9 cellular contexts compared by ENCODE assay signal in the genomic region with DNA sequence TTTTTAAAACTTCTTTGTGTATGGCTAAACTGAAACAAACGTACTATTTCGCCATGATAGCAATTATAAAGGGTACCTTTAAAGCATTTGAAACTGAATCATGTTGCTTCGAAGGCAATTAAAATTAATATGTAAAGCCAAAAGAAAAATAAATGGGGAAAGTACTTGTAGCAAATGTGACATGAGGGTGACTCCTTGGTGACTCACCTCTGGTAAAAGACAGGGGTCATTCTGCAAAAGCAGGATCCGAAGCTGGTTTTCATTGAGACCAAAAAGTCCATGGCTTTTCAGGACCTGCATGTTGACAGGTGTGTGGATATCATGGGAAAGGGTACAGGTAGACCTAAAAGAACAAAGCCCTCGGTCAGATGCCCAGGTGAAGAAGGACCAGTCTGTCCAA. TPM values are rescaled to one million over a fixed set of nuclear protein-coding genes. Genes with fewer than 3 reads are reported as not detected.
A peak's percentile ranks its signal among the peaks of the same experiment; 100 is the strongest.
DNase-seq lines count a peak whose midpoint lies in the region; ATAC-seq and TF ChIP-seq lines count a peak whose summit lies in the region.
"Had no signal": no experiment of that assay in that cellular context is flagged by ENCODE, and none has a peak within 500 bp of the region (broad histone marks: within the 10 kb centered on the region; RNA-seq: fewer than 3 reads in every experiment).

No MANE protein-coding gene starts in this region.

- peaks cover 0 to 28% (median 21%) of the 10 kb centered on the region in 9 donors for H3K4me1 ChIP-seq in heart right ventricle
- H3K4me1 ChIP-seq in thyroid gland, result peaks cover 25 to 26% of the 10 kb centered on the region in 2 donors
- peaks cover 0 to 26% (median 12%) of the 10 kb centered on the region in 12 donors for H3K4me1 ChIP-seq in heart left ventricle

- no peak for ATAC-seq in heart right ventricle
- no peak for ATAC-seq in heart left ventricle
- no peak for ATAC-seq in HG03520 (IDR thresholded peaks at IDR 0.05; ENCODE audit: unreplicated experiment)

- peak overlapping the region in 7 of 10 donors; percentile 54 to 88 (median 70) for H3K4me3 ChIP-seq in heart right ventricle
- H3K4me3 ChIP-seq in epithelial cell of proximal tubule (ENCODE audit: low read depth, low read length), result peak overlapping the region; percentile 74
- H3K4me3 ChIP-seq in thyroid gland (replicated peaks in 1 of 3), result no peak overlapping the region
- peak overlapping the region in 5 of 12 donors; percentile 46 to 91 (median 74) for H3K4me3 ChIP-seq in heart left ventricle

- intact Hi-C loops in heart right ventricle (cut with DNase I), result loop anchor here in 1 of 10 donors (5.0 kb wide), 1 partner anchor 38 kb away; no protein-coding TSS in a partner anchor
- intact Hi-C loops in cardiac septum (cut with DNase I), result no loop called here
- intact Hi-C loops in thyroid gland (cut with DNase I), result no loop called here
- intact Hi-C loops in heart left ventricle (cut with DNase I), result loop anchor here in 1 of 10 donors (5.0 kb wide), 1 partner anchor 38 kb away; no protein-coding TSS in a partner anchor

- peaks cover 0 to 52% (median 0%) of the 10 kb centered on the region in 9 donors for H3K36me3 ChIP-seq in heart right ventricle
- peaks cover 0 to 1% of the 10 kb centered on the region in 2 donors for H3K36me3 ChIP-seq in thyroid gland
- H3K36me3 ChIP-seq in heart left ventricle, result peaks cover 0 to 44% (median 14%) of the 10 kb centered on the region in 9 donors

- TF ChIP-seq POLR2A in thyroid gland (IDR thresholded peaks at IDR 0.05) (no peak), heart left ventricle (IDR thresholded peaks at IDR 0.05) (no peak)

- H3K27ac ChIP-seq in heart right ventricle (peak overlapping the region in 5 of 10 donors; percentile 74 to 91 (median 83)), VCaP (peak overlapping the region; percentile 91; the same call in 1 of the 2 replicates), thyroid gland (peak overlapping the region; percentile 80 to 93 (median 80)), heart left ventricle (peak overlapping the region in 4 of 12 donors; percentile 83 to 88 (median 86))

- TF ChIP-seq CTCF in heart right ventricle (IDR thresholded peaks at IDR 0.05) (no peak), VCaP (conservative IDR thresholded peaks at IDR 0.05) (no peak), epithelial cell of proximal tubule (conservative IDR thresholded peaks at IDR 0.05; ENCODE audit: low read depth, low read length) (no peak), thyroid gland (IDR thresholded peaks at IDR 0.05) (no peak), heart left ventricle (IDR thresholded peaks at IDR 0.05) (no peak)

- H3K9me3 ChIP-seq in heart right ventricle (no peaks in the 10 kb centered on the region), thyroid gland (no peaks in the 10 kb centered on the region), heart left ventricle (no peaks in the 10 kb centered on the region)

- 86 to 93% methylated on average over 5 of the region's 5 CpGs for WGBS in heart right ventricle, 2 donors
- WGBS in thyroid gland, 2 donors, result 92 to 95% methylated on average over 5 of the region's 5 CpGs
- WGBS in heart left ventricle, 4 donors, result 88 to 94% (median 93%) methylated on average over 5 of the region's 5 CpGs

- H3K27me3 ChIP-seq in heart right ventricle (peaks cover 0 to 3% (median 0%) of the 10 kb centered on the region in 7 donors), thyroid gland (no peaks in the 10 kb centered on the region), heart left ventricle (no peaks in the 10 kb centered on the region)

- DNase-seq in heart right ventricle (no peak), cardiac septum (ENCODE audit: low spot score) (no peak), epithelial cell of proximal tubule (ENCODE audit: low read depth) (no peak), thyroid gland (no peak), OCI-M1 (lab: John Stamatoyannopoulos, UW) (no peak), heart left ventricle (no peak)

RNA-seq across cellular contexts. Expression of a gene that starts 1.5 kb away (rescaled TPM):
- 1 to 10 TPM; 1.8 to 5.8 (median 2.5) TPM for total RNA-seq in heart right ventricle
- under 1 TPM; 0.39 to 0.95 TPM for polyA plus RNA-seq in heart right ventricle
- total RNA-seq in cardiac septum, result 3.2 TPM
- total RNA-seq in epithelial cell of proximal tubule, result 15.8 and 39.3 TPM in 2 replicates
- total RNA-seq in thyroid gland, result 10 to 100 TPM; 31.7 to 73.7 (median 45.5) TPM
- total RNA-seq in heart left ventricle, result 1 to 10 TPM; 1.7 to 6.2 (median 3.7) TPM
- under 1 TPM; 0.46 to 0.80 TPM for polyA plus RNA-seq in heart left ventricle
- total RNA-seq: OCI-LY7 had no signal

RNA-seq across cellular contexts. Expression of a gene that starts 53.1 kb away (rescaled TPM):
- 1 to 10 TPM; 1.1 to 2.1 (median 1.6) TPM for total RNA-seq in heart right ventricle
- polyA plus RNA-seq in heart right ventricle, result 1 to 10 TPM in 1 of 2 donors, under 1 TPM in 1; 0.49 to 1.2 TPM
- total RNA-seq in cardiac septum, result 1.4 TPM
- 1.8 and 4.3 TPM in 2 replicates for total RNA-seq in epithelial cell of proximal tubule
- total RNA-seq in thyroid gland, result 1 to 10 TPM; 1.2 to 3.9 (median 2.6) TPM
- 1 to 10 TPM; 1.3 to 4.8 (median 2.1) TPM for total RNA-seq in heart left ventricle
- polyA plus RNA-seq in heart left ventricle, result 1 to 10 TPM in 1 of 2 donors, under 1 TPM in 1; 0.91 to 1.4 TPM

Comparison
In these comparisons a context has a peak if more than half of its experiments do, and no peak if none do; other contexts are left out.
1. H3K4me3 ChIP-seq: peak in heart right ventricle (7 of 10) and epithelial cell of proximal tubule (single experiment); none in thyroid gland (0 of 3).